Comparison of ENCODE assay signal across 9 cellular contexts in genomic region chr21:32611471-32611997, GRCh38. TPM values are rescaled to one million over a fixed set of nuclear protein-coding genes. Genes with fewer than 3 reads are reported as not detected.
DNase-seq lines count a peak whose midpoint lies in the region; ATAC-seq and TF ChIP-seq lines count a peak whose summit lies in the region.
"Had no signal": no experiment of that assay in that cellular context is flagged by ENCODE, and none has a peak within 500 bp of the region (broad histone marks: within the 10 kb centered on the region; RNA-seq: fewer than 3 reads in every experiment).

No MANE protein-coding gene starts in this region.

- H3K4me1 Mint-ChIP-seq in natural killer cell treated with Interleukin-12 subunit alpha and Interleukin-12 subunit beta and Interleukin-15 and Interleukin-18, amount 100 ng/mL, for 72 hours (ENCODE audit: low read depth in 2 of 2), result peaks cover 3 to 6% of the 10 kb centered on the region in 2 donors

- H3K9me3 ChIP-seq in esophagus muscularis mucosa (no peaks in the 10 kb centered on the region), upper lobe of left lung (no peaks in the 10 kb centered on the region)

- peak overlapping the region; percentile 89 to 94 for H3K27ac Mint-ChIP-seq in natural killer cell treated with Interleukin-12 subunit alpha and Interleukin-12 subunit beta and Interleukin-15 and Interleukin-18, amount 100 ng/mL, for 72 hours

- H3K4me3 ChIP-seq in NB4 (ENCODE audit: low read depth, low read length), result peak overlapping the region; percentile 98
- H3K4me3 ChIP-seq in esophagus muscularis mucosa, result peak overlapping the region; percentile 74 to 98 (median 86)
- H3K4me3 ChIP-seq in upper lobe of left lung, result peak overlapping the region; percentile 89 to 92 (median 90)

- H3K27ac ChIP-seq in esophagus muscularis mucosa (replicated peaks in 1 of 4) (peak overlapping the region; percentile 86 to 92 (median 90)), upper lobe of left lung (peak overlapping the region; percentile 89 to 93 (median 90))

- peak overlapping the region; percentile 94 for H3K4me3 Mint-ChIP-seq in natural killer cell treated with Interleukin-12 subunit alpha and Interleukin-12 subunit beta and Interleukin-15 and Interleukin-18, amount 100 ng/mL, for 72 hours

- H3K36me3 ChIP-seq in esophagus muscularis mucosa (peaks cover 18 to 38% (median 31%) of the 10 kb centered on the region in 4 donors), upper lobe of left lung (peaks cover 4 to 30% (median 17%) of the 10 kb centered on the region in 4 donors)

- DNase-seq in AG08395 (ENCODE audit: low spot score) (peak; percentile 31), NB4 (ENCODE audit: low read depth) (peak; percentile 63), esophagus muscularis mucosa (ENCODE audit: extremely low spot score) (peak; percentile 50), upper lobe of left lung (peak; percentile 45 to 83)
- peak; percentile 1 to 10 for DNase-seq in activated CD8-positive, alpha-beta memory T cell treated with anti-CD3 and anti-CD28 coated beads for 4 hours (ENCODE audit: low read depth in 2 of 2)
- no peak for DNase-seq in natural killer cell treated with Interleukin-12 subunit alpha and Interleukin-12 subunit beta and Interleukin-15 and Interleukin-18, amount 100 ng/mL, for 72 hours (ENCODE audit: low spot score)

- ATAC-seq in GM19372 (IDR thresholded peaks at IDR 0.05; ENCODE audit: low read depth, unreplicated experiment), result peak; percentile 22
- peak in 1 of 2 donors; percentile 0 for ATAC-seq in natural killer cell treated with Interleukin-12 subunit alpha and Interleukin-12 subunit beta and Interleukin-15 and Interleukin-18, amount 100 ng/mL, for 72 hours
- ATAC-seq in upper lobe of left lung (ENCODE audit: low FRiP score in 2 of 2), result peak; percentile 46 to 81
- ATAC-seq in GM18868 (IDR thresholded peaks at IDR 0.05; ENCODE audit: unreplicated experiment), result no peak

- H3K27me3 ChIP-seq in esophagus muscularis mucosa (peaks cover 0 to 4% (median 0%) of the 10 kb centered on the region in 4 donors), upper lobe of left lung (no peaks in the 10 kb centered on the region)

- peaks cover 8 to 29% (median 22%) of the 10 kb centered on the region in 4 donors for H3K4me1 ChIP-seq in esophagus muscularis mucosa
- H3K4me1 ChIP-seq in upper lobe of left lung, result peaks cover 10 to 18% (median 12%) of the 10 kb centered on the region in 4 donors

- no peaks in the 10 kb centered on the region for H3K9me3 Mint-ChIP-seq in natural killer cell treated with Interleukin-12 subunit alpha and Interleukin-12 subunit beta and Interleukin-15 and Interleukin-18, amount 100 ng/mL, for 72 hours

- intact Hi-C loops in esophagus muscularis mucosa (cut with DNase I), result loop anchor here (5.0 kb wide), 1 partner anchor 116 kb away; the partner anchor contains the start of gene SYNJ1

- TF ChIP-seq POLR2A in NB4 (IDR thresholded peaks at IDR 0.05; ENCODE audit: extremely low read depth, insufficient read length), result no peak
- no peak for TF ChIP-seq POLR2A in esophagus muscularis mucosa (IDR thresholded peaks at IDR 0.05; ENCODE audit: low read depth)
- no peak for TF ChIP-seq POLR2A in upper lobe of left lung (IDR thresholded peaks at IDR 0.05)

- no peak for TF ChIP-seq EP300 in esophagus muscularis mucosa (IDR thresholded peaks at IDR 0.05)
- no peak for TF ChIP-seq EP300 in upper lobe of left lung (IDR thresholded peaks at IDR 0.05)

- under 1% methylated on average over 24 of the region's 28 CpGs for WGBS in esophagus muscularis mucosa
- WGBS in upper lobe of left lung, 2 donors, result 0% methylated on average over 27 to 28 of the region's 28 CpGs

- peaks cover 5% of the 10 kb centered on the region for H3K36me3 Mint-ChIP-seq in natural killer cell treated with Interleukin-12 subunit alpha and Interleukin-12 subunit beta and Interleukin-15 and Interleukin-18, amount 100 ng/mL, for 72 hours

- TF ChIP-seq CTCF in NB4 (IDR thresholded peaks at IDR 0.05; ENCODE audit: low read depth, low read length), result no peak
- no peak for TF ChIP-seq CTCF in esophagus muscularis mucosa (IDR thresholded peaks at IDR 0.05)
- no peak for TF ChIP-seq CTCF in upper lobe of left lung (IDR thresholded peaks at IDR 0.05)

- peaks cover 3 to 5% of the 10 kb centered on the region in 2 donors for H3K27me3 Mint-ChIP-seq in natural killer cell treated with Interleukin-12 subunit alpha and Interleukin-12 subunit beta and Interleukin-15 and Interleukin-18, amount 100 ng/mL, for 72 hours

RNA-seq across cellular contexts. Expression of gene CFAP298, which starts 0.6 kb away (rescaled TPM):
- total RNA-seq in esophagus muscularis mucosa, result 10 to 100 TPM; 22.8 to 41.2 (median 32.8) TPM
- total RNA-seq in natural killer cell treated with Interleukin-12 subunit alpha and Interleukin-12 subunit beta and Interleukin-15 and Interleukin-18, amount 100 ng/mL, for 72 hours, result 10 to 100 TPM; 31.0 to 37.6 TPM
- total RNA-seq in upper lobe of left lung, result 10 to 100 TPM; 22.9 to 47.1 (median 30.4) TPM

RNA-seq across cellular contexts. Expression of gene TCP10L, which starts 26.2 kb away (rescaled TPM):
- total RNA-seq in esophagus muscularis mucosa (1 to 10 TPM; 1.2 to 1.7 (median 1.5) TPM), upper lobe of left lung (1 to 10 TPM in 3 of 6 donors, not detected in 3; 1.0 to 2.7 (median 1.1) TPM)
- total RNA-seq in natural killer cell treated with Interleukin-12 subunit alpha and Interleukin-12 subunit beta and Interleukin-15 and Interleukin-18, amount 100 ng/mL, for 72 hours, result 1 to 10 TPM; 1.1 to 1.3 TPM
- total RNA-seq: subcutaneous adipose tissue had no signal
